12 cellular contexts compared by ENCODE assay signal in the genomic region with DNA sequence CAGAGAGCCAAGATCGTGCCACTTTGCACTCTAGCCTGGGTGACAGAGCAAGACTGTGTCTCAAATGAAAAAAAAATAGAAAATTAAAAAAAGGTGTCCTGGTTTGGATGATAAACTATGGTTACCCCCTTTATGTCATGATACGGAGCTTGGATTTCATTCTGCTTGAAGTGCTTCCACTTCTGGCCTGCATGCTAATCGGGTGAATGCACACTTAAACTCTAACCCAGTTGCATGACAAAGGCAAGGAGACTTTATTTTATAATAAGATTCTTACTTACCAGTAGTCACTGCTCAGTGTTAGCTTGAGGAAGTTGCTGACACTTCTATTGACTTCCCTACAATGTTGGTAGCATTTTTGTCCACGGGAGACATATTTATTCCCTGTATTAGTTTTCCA.
"Had no signal": no experiment of that assay in that cellular context is flagged by ENCODE, and none has a peak within 500 bp of the region (broad histone marks: within the 10 kb centered on the region; RNA-seq: fewer than 3 reads in every experiment).

No MANE protein-coding gene starts in this region.

- H3K27ac ChIP-seq: colonic mucosa, thoracic aorta had no signal

- H3K27me3 ChIP-seq: colonic mucosa had no signal

- H3K4me3 ChIP-seq: colonic mucosa, thoracic aorta had no signal

- H3K4me1 ChIP-seq: colonic mucosa had no signal

- ATAC-seq: activated T-helper 17 cell treated with anti-CD3 and anti-CD28 coated beads, Interleukin-2, amount 50 U/mL, for 72 hours; left lobe of liver; natural killer cell treated with Interleukin-12 subunit alpha and Interleukin-12 subunit beta and Interleukin-15 and Interleukin-18, amount 100 ng/mL, for 72 hours; stimulated activated naive CD8-positive, alpha-beta T cell treated with anti-CD3 and anti-CD28 coated beads, Interleukin-15, amount 100 ng/mL, for 72 hours had no signal

- H3K9me3 ChIP-seq: colonic mucosa, thoracic aorta had no signal

- DNase-seq: activated B cell treated with CpG ODN at 0.5 μM for 24 hours; activated naive CD4-positive, alpha-beta T cell treated with anti-CD3 and anti-CD28 coated beads for 36 hours; caudate nucleus; colonic mucosa; glutamatergic neuron; nucleus accumbens; stimulated activated CD4-positive, alpha-beta T cell treated with anti-CD3 and anti-CD28 coated beads, Interleukin-4, amount 100 ng/mL, for 24 hours; stimulated activated naive CD8-positive, alpha-beta T cell treated with anti-CD3 and anti-CD28 coated beads, Interleukin-15, amount 100 ng/mL, for 72 hours had no signal

- H3K36me3 ChIP-seq: colonic mucosa, thoracic aorta had no signal
